ENCODE assay signal across 8 cellular contexts in the genomic region with DNA sequence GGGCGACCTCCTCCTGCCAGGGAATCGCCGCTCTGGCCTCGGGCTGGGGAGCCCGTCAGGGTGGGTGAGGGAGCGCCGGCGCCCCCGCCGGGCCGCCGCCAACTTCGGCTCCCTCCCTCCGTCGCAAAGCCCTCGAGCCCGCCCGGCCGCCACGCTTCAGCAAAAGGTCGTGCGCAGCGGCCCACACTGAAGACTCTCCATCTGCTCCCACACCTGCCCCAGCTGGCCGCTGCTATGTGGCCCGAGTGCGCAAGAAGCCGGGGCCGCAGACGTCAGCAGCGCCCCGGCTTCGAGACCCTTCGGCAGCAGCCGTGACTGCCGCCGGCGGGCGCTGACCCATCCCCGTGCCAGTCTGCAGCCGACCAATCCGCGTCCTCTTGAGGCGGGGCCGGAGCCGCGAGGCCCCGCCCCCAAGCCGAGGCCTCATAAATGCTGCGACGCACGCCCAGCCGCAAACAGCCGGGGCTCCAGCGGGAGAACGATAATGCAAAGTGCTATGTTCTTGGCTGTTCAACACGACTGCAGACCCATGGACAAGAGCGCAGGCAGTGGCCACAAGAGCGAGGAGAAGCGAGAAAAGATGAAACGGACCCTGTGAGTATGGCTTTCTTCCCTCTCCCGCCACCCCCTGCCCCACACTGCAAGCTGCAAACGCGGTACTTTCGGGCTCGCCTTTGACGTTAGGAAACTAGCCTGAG. TPM values are rescaled to one million over a fixed set of nuclear protein-coding genes. Genes with fewer than 3 reads are reported as not detected.
A peak's percentile ranks its signal among the peaks of the same experiment; 100 is the strongest.
DNase-seq lines count a peak whose midpoint lies in the region; ATAC-seq and TF ChIP-seq lines count a peak whose summit lies in the region.

RGS2 (plus strand) TSS at position 452 of the 698 bp plus-strand sequence; CDS start at position 485, 33 bp downstream.

- ATAC-seq in GM23338, result peak; percentile 96

- no peaks in the 10 kb centered on the region for H4K20me1 ChIP-seq in GM23338 (replicated peaks; ENCODE audit: insufficient read depth)

- POLR2A ChIA-PET in RWPE1 (lab: Yijun Ruan, JAX; ENCODE audit: low non-redundant PET), result interaction anchor here (0.6 kb wide), 1 partner anchor 26 kb away, joined by 9 read pairs; no protein-coding TSS in a partner anchor

- H3K79me2 ChIP-seq in GM23338 (replicated peaks; ENCODE audit: insufficient read depth), result peaks cover 6% of the 10 kb centered on the region; the same call in 1 of the 2 replicates

- H3K27ac ChIP-seq in GM23338 (ENCODE audit: low read depth) (0 out of 2 replicates have a peak within 1 kb of the TSS, but pooled peaks have one; percentile 45), RWPE1 (peak within 1 kb of the TSS; percentile 64)

- H3K27ac Mint-ChIP-seq in GM23338 (peak within 1 kb of the TSS; percentile 95), nephron progenitor cell (peak within 1 kb of the TSS; percentile 95)
- peak within 1 kb of the TSS; percentile 90 for H3K27ac Mint-ChIP-seq in stimulated activated naive CD8-positive, alpha-beta T cell treated with anti-CD3 and anti-CD28 coated beads, Interleukin-15, Interleukin-2, amounts not matched to agents 100 ng/mL and 50 ng/mL, for 24 hours

- H3K36me3 Mint-ChIP-seq in GM23338 (ENCODE audit: low read depth), result peaks cover 11% of the 10 kb centered on the region; the same call in 2 of the 3 replicates
- H3K36me3 Mint-ChIP-seq in nephron progenitor cell (ENCODE audit: low read depth), result peaks cover 7% of the 10 kb centered on the region
- H3K36me3 Mint-ChIP-seq in stimulated activated naive CD8-positive, alpha-beta T cell treated with anti-CD3 and anti-CD28 coated beads, Interleukin-15, Interleukin-2, amounts not matched to agents 100 ng/mL and 50 ng/mL, for 24 hours (ENCODE audit: low read depth), result peaks cover 26% of the 10 kb centered on the region

- peaks cover 18% of the 10 kb centered on the region for H3K27me3 Mint-ChIP-seq in GM23338 (ENCODE audit: insufficient read depth, low read depth, poor library complexity)
- no peaks in the 10 kb centered on the region for H3K27me3 Mint-ChIP-seq in nephron progenitor cell (ENCODE audit: low read depth, poor library complexity)
- H3K27me3 Mint-ChIP-seq in stimulated activated naive CD8-positive, alpha-beta T cell treated with anti-CD3 and anti-CD28 coated beads, Interleukin-15, Interleukin-2, amounts not matched to agents 100 ng/mL and 50 ng/mL, for 24 hours, result no peaks in the 10 kb centered on the region

- H3K9me3 Mint-ChIP-seq in GM23338, result no peaks in the 10 kb centered on the region; the same call in 2 of the 3 replicates
- H3K9me3 Mint-ChIP-seq in nephron progenitor cell, result no peaks in the 10 kb centered on the region
- no peaks in the 10 kb centered on the region for H3K9me3 Mint-ChIP-seq in stimulated activated naive CD8-positive, alpha-beta T cell treated with anti-CD3 and anti-CD28 coated beads, Interleukin-15, Interleukin-2, amounts not matched to agents 100 ng/mL and 50 ng/mL, for 24 hours

- H3K4me3 Mint-ChIP-seq in GM23338, result peak within 1 kb of the TSS; percentile 96
- H3K4me3 Mint-ChIP-seq in nephron progenitor cell, result peak within 1 kb of the TSS; percentile 98
- peak within 1 kb of the TSS; percentile 97 for H3K4me3 Mint-ChIP-seq in stimulated activated naive CD8-positive, alpha-beta T cell treated with anti-CD3 and anti-CD28 coated beads, Interleukin-15, Interleukin-2, amounts not matched to agents 100 ng/mL and 50 ng/mL, for 24 hours

- H3K4me1 ChIP-seq in GM23338 (ENCODE audit: insufficient read depth), result peaks cover 15% of the 10 kb centered on the region

- CTCF ChIA-PET in RWPE1 (lab: Yijun Ruan, JAX), result interaction anchor here (0.5 to 4.6 kb wide), 7 partner anchors 162 to 261 kb away, joined by 3 to 28 read pairs (median 4); no protein-coding TSS in a partner anchor

- no peaks in the 10 kb centered on the region for H3K9me2 ChIP-seq in GM23338 (ENCODE audit: insufficient read depth)

- H3K4me3 ChIP-seq in GM23338 (peak within 1 kb of the TSS; percentile 93), fibroblast of the aortic adventitia (ENCODE audit: low read depth, low read length) (peak within 1 kb of the TSS; percentile 97)

- H3K4me1 Mint-ChIP-seq in GM23338, result peaks cover 25% of the 10 kb centered on the region
- H3K4me1 Mint-ChIP-seq in nephron progenitor cell, result peaks cover 51% of the 10 kb centered on the region
- H3K4me1 Mint-ChIP-seq in stimulated activated naive CD8-positive, alpha-beta T cell treated with anti-CD3 and anti-CD28 coated beads, Interleukin-15, Interleukin-2, amounts not matched to agents 100 ng/mL and 50 ng/mL, for 24 hours (ENCODE audit: low read depth), result peaks cover 44% of the 10 kb centered on the region

- TF ChIP-seq CTCF in GM23338 (conservative IDR thresholded peaks at IDR 0.05; ENCODE audit: low read depth in 2 of 2), result no peak
- TF ChIP-seq CTCF in RWPE1 (conservative IDR thresholded peaks at IDR 0.05; ENCODE audit: low read depth), result no peak
- no peak for TF ChIP-seq CTCF in fibroblast of the aortic adventitia (IDR thresholded peaks at IDR 0.05; ENCODE audit: insufficient read depth, low read length)
- TF ChIP-seq CTCF in nephron progenitor cell (IDR thresholded peaks at IDR 0.05), result no peak

- H2AFZ ChIP-seq in GM23338, result peak within 1 kb of the TSS; percentile 98

- peaks cover 9% of the 10 kb centered on the region for H3K36me3 ChIP-seq in GM23338 (ENCODE audit: insufficient read depth)

- peak within 1 kb of the TSS; percentile 89 for H3K4me2 ChIP-seq in GM23338

- H3F3A ChIP-seq in GM23338 (replicated peaks; ENCODE audit: low read depth), result no peaks in the 10 kb centered on the region; the same call in 1 of the 2 replicates

- DNase-seq in EH (ENCODE audit: low read depth) (peak; percentile 91), GM23338 (ENCODE audit: low spot score) (peak; percentile 96), Kasumi-1 (lab: John Stamatoyannopoulos, UW) (peak; percentile 84 to 88), RWPE1 (ENCODE audit: low spot score) (peak; percentile 96), fibroblast of the aortic adventitia (ENCODE audit: low read depth) (peak; percentile 92), nephron progenitor cell (peak; percentile 92)
- DNase-seq in activated T-helper 9 cell treated with anti-CD3 and anti-CD28 coated beads, Interleukin-2, amount 50 U/mL, for 16 hours (ENCODE audit: low read depth), result peak; percentile 83

- H3K27me3 ChIP-seq in GM23338 (ENCODE audit: insufficient read depth), result peaks cover 13% of the 10 kb centered on the region

TF ChIP-seq in GM23338, 12 proteins besides CTCF, POLR2A, EP300 and RAD21:
- no peak for TF ChIP-seq STAT1 (IDR thresholded peaks at IDR 0.05; ENCODE audit: unreplicated experiment)
- TF ChIP-seq POLR2AphosphoS5 (IDR thresholded peaks at IDR 0.05; ENCODE audit: low read depth), result peak; percentile 100
- TF ChIP-seq CREB1 (CRISPR knock-in tag; IDR thresholded peaks at IDR 0.05; ENCODE audit: low read depth), result peak; percentile 85
TF ChIP-seq in GM23338: peak in this region for 2.

RNA-seq across cellular contexts. Expression of gene RGS2, which starts in this region (rescaled TPM):
- 13.1 and 13.8 TPM in 2 replicates for total RNA-seq in GM23338 (2014; rRNA removed; shearing (Covaris generic))
- polyA plus RNA-seq in GM23338 (2016; fragmentation: Nextera tagmentation; extraction: Ambion mirVana), result 17.7 and 24.8 TPM in 2 replicates
- total RNA-seq in fibroblast of the aortic adventitia (ENCODE audit: low replicate concordance), result 61.5 and 86.1 TPM in 2 replicates

Comparison
In these comparisons a context has a peak if more than half of its experiments do, and no peak if none do; other contexts are left out.
1. Peak in every context shown above with its lines: DNase-seq, ATAC-seq, H3K4me3 ChIP-seq and H3K27ac ChIP-seq.